24 cellular contexts compared by ENCODE assay signal in genomic region chr4:182738283-182739047, GRCh38.
DNase-seq lines count a peak whose midpoint lies in the region; ATAC-seq and TF ChIP-seq lines count a peak whose summit lies in the region.
"Had no signal": no experiment of that assay in that cellular context is flagged by ENCODE, and none has a peak within 500 bp of the region (broad histone marks: within the 10 kb centered on the region; RNA-seq: fewer than 3 reads in every experiment).

No MANE protein-coding gene starts in this region.

- H2BK120ac ChIP-seq in IMR-90 (ENCODE audit: low read depth, low read length): no peak overlapping the region

- no peaks in the 10 kb centered on the region for H3K27me3 ChIP-seq in IMR-90 (ENCODE audit: control insufficient read depth, insufficient read depth, low read length)
- H3K27me3 ChIP-seq in foreskin keratinocyte: no peaks in the 10 kb centered on the region
- no peaks in the 10 kb centered on the region for H3K27me3 ChIP-seq in Caco-2 (replicated peaks; ENCODE audit: control insufficient read depth, insufficient read depth, low read length)
- H3K27me3 ChIP-seq in testis: no peaks in the 10 kb centered on the region
- no peaks in the 10 kb centered on the region for H3K27me3 ChIP-seq in CD8-positive, alpha-beta T cell (ENCODE audit: insufficient read depth, low read length)
- H3K27me3 ChIP-seq: stomach, tibial artery had no signal

- POLR2A ChIA-PET in IMR-90 (lab: Charles Lee; ENCODE audit: unreplicated experiment) (no interaction called here), WTC11 (lab: Charles Lee) (no interaction called here), Caco-2 (lab: Charles Lee) (no interaction called here)
- POLR2A ChIA-PET in CD8-positive, alpha-beta T cell (lab: Charles Lee): no interaction called here

- H4K8ac ChIP-seq in IMR-90 (ENCODE audit: low read depth in 2 of 2, low read length in 2 of 2): no peak overlapping the region

- TF ChIP-seq POLR2A in IMR-90 (IDR thresholded peaks at IDR 0.05; ENCODE audit: low read depth, low read length): no peak
- no peak for TF ChIP-seq POLR2A in testis (IDR thresholded peaks at IDR 0.05)

- H3K56ac ChIP-seq in IMR-90 (ENCODE audit: extremely low read depth, insufficient read depth, low read length): no peak overlapping the region

- dilution Hi-C loops in IMR-90 (cut with HindIII; ENCODE audit: low sequenced_read_pairs, unreplicated experiment): no loop called here

- H3K27ac ChIP-seq in IMR-90 (ENCODE audit: insufficient read depth, low read length): no peak overlapping the region
- no peak overlapping the region for H3K27ac ChIP-seq in foreskin keratinocyte
- no peak overlapping the region for H3K27ac ChIP-seq in testis
- H3K27ac ChIP-seq in CD8-positive, alpha-beta T cell (ENCODE audit: low read depth, low read length): no peak overlapping the region
- H3K27ac ChIP-seq: stomach, tibial artery had no signal

- in situ Hi-C loops in IMR-90 (cut with MboI; ENCODE audit: low sequenced_read_pairs): no loop called here

- TF ChIP-seq CTCF in IMR-90 (conservative IDR thresholded peaks at IDR 0.05; ENCODE audit: low read depth, low read length) (no peak), WTC11 (IDR thresholded peaks at IDR 0.05) (no peak), foreskin keratinocyte (conservative IDR thresholded peaks at IDR 0.05) (no peak), Caco-2 (IDR thresholded peaks at IDR 0.05; ENCODE audit: insufficient read depth in 1 of 2, low read depth in 1 of 2, low read length in 1 of 2, severe bottlenecking in 1 of 2, unreplicated experiment in 1 of 2) (no peak), testis (IDR thresholded peaks at IDR 0.05) (no peak)
- no peak for TF ChIP-seq CTCF in CD8-positive, alpha-beta T cell (IDR thresholded peaks at IDR 0.05)

- H3K4ac ChIP-seq in IMR-90 (ENCODE audit: low read depth, low read length): no peak overlapping the region

- peaks cover 2% of the 10 kb centered on the region; the same call in 1 of the 2 replicates for H3K9me1 ChIP-seq in IMR-90 (ENCODE audit: insufficient read depth, low read length)

- H3K9me3 ChIP-seq in IMR-90 (ENCODE audit: control insufficient read depth, insufficient read depth, low read length): no peaks in the 10 kb centered on the region
- no peaks in the 10 kb centered on the region for H3K9me3 ChIP-seq in Caco-2
- H3K9me3 ChIP-seq in testis: no peaks in the 10 kb centered on the region
- no peaks in the 10 kb centered on the region for H3K9me3 ChIP-seq in CD8-positive, alpha-beta T cell (ENCODE audit: low read length)
- H3K9me3 ChIP-seq: stomach, tibial artery had no signal

- no peak overlapping the region for H3K9ac ChIP-seq in IMR-90 (ENCODE audit: low read depth, low read length)

- no peak overlapping the region for H2AK5ac ChIP-seq in IMR-90 (ENCODE audit: low read depth, low read length)

- peak; percentile 65 for DNase-seq in EH (ENCODE audit: low read depth)
- DNase-seq in IMR-90: peak; percentile 57
- DNase-seq in WTC11 (ENCODE audit: low spot score): no peak
- peak in 1 of 2 donors; percentile 70 for DNase-seq in foreskin keratinocyte
- no peak for DNase-seq in HUDEP-2 (lab: John Stamatoyannopoulos, UW; ENCODE audit: unreplicated experiment in 76 of 76)
- no peak for DNase-seq in Caco-2
- no peak for DNase-seq in testis
- no peak for DNase-seq in CD8-positive, alpha-beta T cell
- DNase-seq: activated CD8-positive, alpha-beta T cell treated with anti-CD3 and anti-CD28 coated beads, Interleukin-2, amount 10 ng/mL, durations not matched to agents 7 days and 5 days; activated T-cell treated with anti-CD3 and anti-CD28 coated beads for 4 hours; anterior cingulate cortex; DMS53; Kasumi-1; natural killer cell; NCI-H1092 treated with DMSO at 0.1 percent for 48 hours; NCI-H2029; NCI-H345; NCI-H748 treated with DMSO at 0.1 percent for 48 hours; stimulated activated CD8-positive, alpha-beta memory T cell treated with anti-CD3 and anti-CD28 coated beads, Interleukin-4, amount 100 ng/mL, for 48 hours; stomach; tibial artery had no signal

- no peak for TF ChIP-seq RAD21 in IMR-90 (IDR thresholded peaks at IDR 0.05; ENCODE audit: low read length)

- H4K5ac ChIP-seq in IMR-90 (ENCODE audit: low read depth, low read length): no peak overlapping the region

- H4K20me1 ChIP-seq in IMR-90 (ENCODE audit: insufficient read depth, low read length): no peaks in the 10 kb centered on the region

- no peak overlapping the region for H2BK20ac ChIP-seq in IMR-90 (ENCODE audit: low read depth, low read length)

- no peak overlapping the region for H3K23ac ChIP-seq in IMR-90 (ENCODE audit: low read depth, low read length)

- no peaks in the 10 kb centered on the region for H3K36me3 ChIP-seq in IMR-90 (ENCODE audit: control insufficient read depth, insufficient read depth, low read length)
- H3K36me3 ChIP-seq in Caco-2 (ENCODE audit: control insufficient read depth, insufficient read depth, low read length): no peaks in the 10 kb centered on the region
- H3K36me3 ChIP-seq in testis (ENCODE audit: low read depth, missing control alignments): no peaks in the 10 kb centered on the region
- H3K36me3 ChIP-seq in CD8-positive, alpha-beta T cell (ENCODE audit: insufficient read depth, low read length): no peaks in the 10 kb centered on the region
- H3K36me3 ChIP-seq: stomach, tibial artery had no signal

- H3K18ac ChIP-seq in IMR-90 (ENCODE audit: low read depth, low read length): no peak overlapping the region

- no peak overlapping the region for H2BK15ac ChIP-seq in IMR-90 (ENCODE audit: low read depth, low read length)

- H2AFZ ChIP-seq in IMR-90 (replicated peaks; ENCODE audit: low read length, poor library complexity): no peak overlapping the region

- H3K4me3 Mint-ChIP-seq in WTC11 (no peak overlapping the region), Caco-2 (ENCODE audit: unreplicated experiment) (no peak overlapping the region)
- no peak overlapping the region for H3K4me3 Mint-ChIP-seq in CD8-positive, alpha-beta T cell
- H3K4me3 Mint-ChIP-seq: activated CD8-positive, alpha-beta T cell treated with anti-CD3 and anti-CD28 coated beads, Interleukin-2, amount 10 ng/mL, durations not matched to agents 7 days and 5 days; dendritic cell treated with granulocyte-macrophage colony-stimulating factor and Interleukin-4, amounts not matched to agents 40 ng/mL and 50 ng/mL, for 4 days; natural killer cell had no signal

- H3K4me1 Mint-ChIP-seq in WTC11 (no peaks in the 10 kb centered on the region), Caco-2 (ENCODE audit: low read depth, unreplicated experiment) (no peaks in the 10 kb centered on the region)
- no peaks in the 10 kb centered on the region for H3K4me1 Mint-ChIP-seq in CD8-positive, alpha-beta T cell (ENCODE audit: low read depth)
- H3K4me1 Mint-ChIP-seq: natural killer cell had no signal

- peaks cover 2% of the 10 kb centered on the region; the same call in 1 of the 2 replicates for H3K4me1 ChIP-seq in IMR-90 (ENCODE audit: control insufficient read depth, insufficient read depth, low read length)
- peaks cover 22% of the 10 kb centered on the region for H3K4me1 ChIP-seq in foreskin keratinocyte
- H3K4me1 ChIP-seq in Caco-2: no peaks in the 10 kb centered on the region
- H3K4me1 ChIP-seq in testis: no peaks in the 10 kb centered on the region
- no peaks in the 10 kb centered on the region for H3K4me1 ChIP-seq in CD8-positive, alpha-beta T cell (ENCODE audit: insufficient read depth, low read length)
- H3K4me1 ChIP-seq: stomach, tibial artery had no signal

- H3K79me1 ChIP-seq in IMR-90 (ENCODE audit: low read depth in 1 of 2, low read length in 2 of 2): no peaks in the 10 kb centered on the region

- ATAC-seq in IMR-90 (ENCODE audit: low read depth): peak; percentile 51
- ATAC-seq in WTC11: no peak
- peak; percentile 55 for ATAC-seq in foreskin keratinocyte
- no peak for ATAC-seq in CD8-positive, alpha-beta T cell
- ATAC-seq: activated CD8-positive, alpha-beta T cell treated with anti-CD3 and anti-CD28 coated beads, Interleukin-2, amount 10 ng/mL, durations not matched to agents 7 days and 5 days; activated naive CD4-positive, alpha-beta T cell treated with anti-CD3 and anti-CD28 coated beads, Interleukin-2, amount 50 U/mL, for 72 hours; HepG2; natural killer cell had no signal

- 10% methylated on average over 2 of the region's 8 CpGs; no CpG with 5 or more reads in 1 of the 2 experiments for WGBS in IMR-90 (ENCODE audit: extremely low coverage in 2 of 2, insufficient read length in 1 of 2), 2 experiments
- WGBS in testis, 2 donors: 75 to 82% methylated on average over 8 of the region's 8 CpGs

- H3K4me3 ChIP-seq in IMR-90 (ENCODE audit: insufficient read depth, low read depth, low read length): no peak overlapping the region
- no peak overlapping the region for H3K4me3 ChIP-seq in Caco-2 (ENCODE audit: low read depth, low read length)
- H3K4me3 ChIP-seq in testis: no peak overlapping the region
- H3K4me3 ChIP-seq in CD8-positive, alpha-beta T cell (ENCODE audit: low read depth, low read length): no peak overlapping the region
- H3K4me3 ChIP-seq: stomach, tibial artery had no signal

- H4K91ac ChIP-seq in IMR-90 (ENCODE audit: insufficient read depth, low read depth, low read length): no peak overlapping the region

- H3K36me3 Mint-ChIP-seq in WTC11 (peaks cover 16% of the 10 kb centered on the region), Caco-2 (ENCODE audit: insufficient read depth, unreplicated experiment) (peaks cover 27% of the 10 kb centered on the region)
- H3K36me3 Mint-ChIP-seq in CD8-positive, alpha-beta T cell: no peaks in the 10 kb centered on the region
- H3K36me3 Mint-ChIP-seq: activated naive CD4-positive, alpha-beta T cell treated with anti-CD3 and anti-CD28 coated beads, Interleukin-2, amount 50 U/mL, for 72 hours; natural killer cell had no signal

- no TSS peak for BruUV-seq in IMR-90 (replicated peaks; lab: Mats Ljungman, UMichigan)
- no TSS peak for BruUV-seq in Caco-2 (replicated peaks; lab: Mats Ljungman, UMichigan)

- 0 out of 2 replicates have a peak overlapping the region, but pooled peaks have one; percentile 26 for H3K27ac Mint-ChIP-seq in WTC11
- H3K27ac Mint-ChIP-seq in Caco-2 (ENCODE audit: unreplicated experiment): no peak overlapping the region
- no peak overlapping the region for H3K27ac Mint-ChIP-seq in CD8-positive, alpha-beta T cell
- H3K27ac Mint-ChIP-seq: activated CD8-positive, alpha-beta T cell treated with anti-CD3 and anti-CD28 coated beads, Interleukin-2, amount 10 ng/mL, durations not matched to agents 7 days and 5 days; activated naive CD4-positive, alpha-beta T cell treated with anti-CD3 and anti-CD28 coated beads, Interleukin-2, amount 50 U/mL, for 72 hours; dendritic cell treated with granulocyte-macrophage colony-stimulating factor and Interleukin-4, amounts not matched to agents 40 ng/mL and 50 ng/mL, for 4 days; natural killer cell had no signal

- H3K14ac ChIP-seq in IMR-90 (replicated peaks; ENCODE audit: low read depth, low read length): no peak overlapping the region

- CTCF ChIA-PET in IMR-90 (lab: Yijun Ruan, JAX): interaction anchor here (1.2 kb wide), 1 partner anchor 10 kb away, joined by 3 read pairs; no protein-coding TSS in a partner anchor
- CTCF ChIA-PET in WTC11 (lab: Charles Lee): no interaction called here
- CTCF ChIA-PET in Caco-2 (lab: Charles Lee): no interaction called here
- CTCF ChIA-PET in CD8-positive, alpha-beta T cell (lab: Charles Lee): interaction anchor here (1.3 kb wide), 1 partner anchor 8 kb away, joined by 3 read pairs; no protein-coding TSS in a partner anchor

- no peak overlapping the region for H2BK5ac ChIP-seq in IMR-90 (ENCODE audit: low read depth, low read length, poor library complexity, severe bottlenecking)

- H2AK9ac ChIP-seq in IMR-90 (replicated peaks; ENCODE audit: low read depth, low read length, poor library complexity): no peak overlapping the region

- no peak overlapping the region for H3K4me2 ChIP-seq in IMR-90 (ENCODE audit: low read depth, low read length)

- H3K9me3 Mint-ChIP-seq in WTC11 (no peaks in the 10 kb centered on the region), Caco-2 (ENCODE audit: unreplicated experiment) (no peaks in the 10 kb centered on the region)
- no peaks in the 10 kb centered on the region for H3K9me3 Mint-ChIP-seq in CD8-positive, alpha-beta T cell
- H3K9me3 Mint-ChIP-seq: activated naive CD4-positive, alpha-beta T cell treated with anti-CD3 and anti-CD28 coated beads, Interleukin-2, amount 50 U/mL, for 72 hours; dendritic cell treated with granulocyte-macrophage colony-stimulating factor and Interleukin-4, amounts not matched to agents 40 ng/mL and 50 ng/mL, for 4 days; natural killer cell had no signal

- no peaks in the 10 kb centered on the region for H3K27me3 Mint-ChIP-seq in WTC11 (ENCODE audit: low read depth)
- no peaks in the 10 kb centered on the region for H3K27me3 Mint-ChIP-seq in Caco-2 (ENCODE audit: insufficient read depth, unreplicated experiment)
- H3K27me3 Mint-ChIP-seq in CD8-positive, alpha-beta T cell (ENCODE audit: low read depth): peaks cover 2% of the 10 kb centered on the region
- H3K27me3 Mint-ChIP-seq: dendritic cell treated with granulocyte-macrophage colony-stimulating factor and Interleukin-4, amounts not matched to agents 40 ng/mL and 50 ng/mL, for 4 days had no signal

- intact Hi-C loops in IMR-90 (cut with micrococcal nuclease): no loop called here
- intact Hi-C loops in Caco-2 (cut with micrococcal nuclease; ENCODE audit: unreplicated experiment): no loop called here
- intact Hi-C loops in testis (cut with DNase I; ENCODE audit: low total_unique reads): no loop called here
- intact Hi-C loops in CD8-positive, alpha-beta T cell (cut with DNase I, micrococcal nuclease): no loop called here

Comparison
In these comparisons a context has a peak if more than half of its experiments do, and no peak if none do; other contexts are left out.
1. DNase-seq: peak in EH (single experiment) and IMR-90 (single experiment); none in WTC11 (single experiment), HUDEP-2 (0 of 76), Caco-2 (0 of 2), testis (single experiment) and CD8-positive, alpha-beta T cell (0 of 7).
2. ATAC-seq: peak in IMR-90 (single experiment) and foreskin keratinocyte (single experiment); none in WTC11 (single experiment) and CD8-positive, alpha-beta T cell (single experiment).
3. CTCF ChIA-PET loops: an anchor here in IMR-90 (1.2 kb wide) and CD8-positive, alpha-beta T cell (1.3 kb wide); none called in WTC11 and Caco-2.